In the genomic region with DNA sequence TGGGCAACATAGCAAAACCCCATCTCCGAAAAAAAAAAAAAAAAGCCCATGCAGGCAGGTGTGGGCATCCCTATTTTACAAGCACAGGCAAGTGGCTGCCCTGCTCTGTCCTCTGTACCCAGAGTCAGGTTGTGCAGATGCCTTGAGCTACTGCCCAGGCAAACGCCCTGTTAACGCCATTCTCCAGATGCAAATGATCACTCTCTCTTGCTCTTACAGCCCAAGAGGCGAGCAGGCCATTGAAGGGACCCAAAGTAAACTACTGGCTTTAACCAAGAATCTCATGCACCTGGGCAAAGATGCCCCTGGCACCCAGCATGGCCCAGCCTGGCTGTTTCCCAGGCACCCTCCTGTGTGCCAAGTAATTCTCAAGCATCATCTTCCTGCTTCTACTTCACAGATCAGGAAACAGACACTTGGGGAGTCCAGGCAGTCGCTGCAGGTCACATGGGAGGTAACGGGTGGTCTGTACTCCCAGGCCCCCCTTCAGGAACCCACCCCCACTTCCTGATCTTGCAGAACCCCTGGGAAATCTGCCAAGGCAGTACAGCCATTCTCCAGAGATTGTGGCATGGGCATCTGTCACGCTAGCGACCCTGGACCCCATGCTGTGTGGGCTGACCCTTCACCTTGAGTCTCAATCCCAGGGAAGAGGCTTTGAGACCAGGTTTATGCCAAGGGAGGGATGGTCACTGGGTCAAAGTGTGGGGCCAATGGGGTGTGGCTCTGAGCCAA, we compare ENCODE assay signal across 1 cellular context.
TF ChIP-seq lines count a peak whose summit lies in the region.

No MANE protein-coding gene starts in this region.

TF ChIP-seq in H1, 55 proteins besides CTCF, POLR2A, EP300 and RAD21:
- no peak for TF ChIP-seq CHD1 (IDR thresholded peaks at IDR 0.05; ENCODE audit: low read depth, low read length)
- no peak for TF ChIP-seq JUND (IDR thresholded peaks at IDR 0.05; ENCODE audit: low read length)
- TF ChIP-seq, protein P1, sequence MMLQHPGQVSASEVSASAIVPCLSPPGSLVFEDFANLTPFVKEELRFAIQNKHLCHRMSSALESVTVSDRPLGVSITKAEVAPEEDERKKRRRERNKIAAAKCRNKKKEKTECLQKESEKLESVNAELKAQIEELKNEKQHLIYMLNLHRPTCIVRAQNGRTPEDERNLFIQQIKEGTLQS (IDR thresholded peaks at IDR 0.05; ENCODE audit: insufficient read depth, low read depth, low read length) = no peak
- no peak for TF ChIP-seq PHF8 (conservative IDR thresholded peaks at IDR 0.05; ENCODE audit: low read depth, low read length)
